In genomic region chr7:114087674-114088539, GRCh38 we compare ENCODE assay signal across 10 cellular contexts.
DNase-seq lines count a peak whose midpoint lies in the region; ATAC-seq, FAIRE-seq and TF ChIP-seq lines count a peak whose summit lies in the region.
"Had no signal": no experiment of that assay in that cellular context is flagged by ENCODE, and none has a peak within 500 bp of the region (broad histone marks: within the 10 kb centered on the region; RNA-seq: fewer than 3 reads in every experiment).

No MANE protein-coding gene starts in this region.

- intact Hi-C loops in uterus (cut with DNase I; ENCODE audit: low total_unique reads): no loop called here
- intact Hi-C loops in activated T-helper 2 cell treated with anti-CD3 and anti-CD28 coated beads, Interferon-gamma antibody, Interleukin-2, Interleukin-4, amounts not matched to agents 10 μg/mL and 5 μg/mL and 100 μg/mL, durations not matched to agents 14 hours and 24 hours and 36 hours (cut with micrococcal nuclease): loop anchor here (10.0 kb wide), 2 partner anchors 317 to 1387 kb away; no protein-coding TSS in a partner anchor

- H3K4me3 ChIP-seq in bronchial epithelial cell (ENCODE audit: low read depth, low read length) (peak overlapping the region; percentile 76), lung (peak overlapping the region; percentile 10), uterus (peak overlapping the region; percentile 59 to 71)

- DNase-seq in activated naive CD8-positive, alpha-beta T cell treated with anti-CD3 and anti-CD28 coated beads for 36 hours: no peak
- DNase-seq in bronchial epithelial cell (ENCODE audit: low read depth) (no peak), lung (ENCODE audit: low spot score) (no peak), uterus (peak in 1 of 2 donors; percentile 27)
- DNase-seq in activated effector memory CD4-positive, alpha-beta T cell treated with Interleukin-2 at 50 U/mL for 16 hours: no peak
- DNase-seq in activated T-helper 2 cell treated with anti-CD3 and anti-CD28 coated beads, Interferon-gamma antibody, Interleukin-2, Interleukin-4, amounts not matched to agents 10 μg/mL and 5 μg/mL and 100 μg/mL, durations not matched to agents 14 hours and 24 hours and 36 hours (ENCODE audit: low spot score): no peak
- DNase-seq: CD4-positive, CD25-positive, alpha-beta regulatory T cell; SIG-M5 had no signal

- FAIRE-seq in bronchial epithelial cell (lab: Jason Lieb, UNC): peak; percentile 73

- H3K4me3 Mint-ChIP-seq in activated naive CD8-positive, alpha-beta T cell: peak overlapping the region; percentile 46
- H3K4me3 Mint-ChIP-seq in activated naive CD8-positive, alpha-beta T cell treated with anti-CD3 and anti-CD28 coated beads for 36 hours: no peak overlapping the region
- H3K4me3 Mint-ChIP-seq in activated T-helper 2 cell treated with anti-CD3 and anti-CD28 coated beads, Interferon-gamma antibody, Interleukin-2, Interleukin-4, amounts not matched to agents 10 μg/mL and 5 μg/mL and 100 μg/mL, durations not matched to agents 14 hours and 24 hours and 36 hours (ENCODE audit: low read depth): no peak overlapping the region

- TF ChIP-seq CTCF in bronchial epithelial cell (IDR thresholded peaks at IDR 0.05; ENCODE audit: insufficient read depth, low read length, severe bottlenecking): no peak
- TF ChIP-seq CTCF in lung (IDR thresholded peaks at IDR 0.05; ENCODE audit: control extremely low read depth, extremely low read depth): no peak
- TF ChIP-seq CTCF in uterus (IDR thresholded peaks at IDR 0.05): no peak

- H3K9me3 ChIP-seq in lung (ENCODE audit: control insufficient read depth in 2 of 2, insufficient read depth in 1 of 2, low read length in 1 of 2) (peaks cover 0 to 3% of the 10 kb centered on the region in 2 donors), uterus (no peaks in the 10 kb centered on the region)

- H3K36me3 ChIP-seq in bronchial epithelial cell (ENCODE audit: control insufficient read depth, insufficient read depth, low read length): no peaks in the 10 kb centered on the region
- H3K36me3 ChIP-seq in lung (ENCODE audit: control insufficient read depth in 2 of 2, insufficient read depth in 2 of 2, low read length in 2 of 2): no peaks in the 10 kb centered on the region
- no peaks in the 10 kb centered on the region for H3K36me3 ChIP-seq in uterus

- H3K27ac Mint-ChIP-seq in activated naive CD8-positive, alpha-beta T cell: no peak overlapping the region
- no peak overlapping the region for H3K27ac Mint-ChIP-seq in activated naive CD8-positive, alpha-beta T cell treated with anti-CD3 and anti-CD28 coated beads for 36 hours
- no peak overlapping the region for H3K27ac Mint-ChIP-seq in activated T-helper 2 cell treated with anti-CD3 and anti-CD28 coated beads, Interferon-gamma antibody, Interleukin-2, Interleukin-4, amounts not matched to agents 10 μg/mL and 5 μg/mL and 100 μg/mL, durations not matched to agents 14 hours and 24 hours and 36 hours
- H3K27ac Mint-ChIP-seq: CD4-positive, CD25-positive, alpha-beta regulatory T cell had no signal

- ATAC-seq in lung (ENCODE audit: insufficient read depth, low FRiP score): no peak
- ATAC-seq in HG03469 (IDR thresholded peaks at IDR 0.05; ENCODE audit: unreplicated experiment): no peak

- H3K27me3 ChIP-seq in bronchial epithelial cell (ENCODE audit: control insufficient read depth, insufficient read depth, low read length) (peaks cover 2% of the 10 kb centered on the region), lung (ENCODE audit: control insufficient read depth, insufficient read depth) (peaks cover 4% of the 10 kb centered on the region), uterus (no peaks in the 10 kb centered on the region)

- WGBS in lung, 2 donors: 29 to 40% methylated on average over 23 to 31 of the region's 31 CpGs

- no peaks in the 10 kb centered on the region for H3K9me3 Mint-ChIP-seq in activated naive CD8-positive, alpha-beta T cell (ENCODE audit: low read depth)
- H3K9me3 Mint-ChIP-seq in activated naive CD8-positive, alpha-beta T cell treated with anti-CD3 and anti-CD28 coated beads for 36 hours: no peaks in the 10 kb centered on the region
- H3K9me3 Mint-ChIP-seq in activated T-helper 2 cell treated with anti-CD3 and anti-CD28 coated beads, Interferon-gamma antibody, Interleukin-2, Interleukin-4, amounts not matched to agents 10 μg/mL and 5 μg/mL and 100 μg/mL, durations not matched to agents 14 hours and 24 hours and 36 hours: no peaks in the 10 kb centered on the region

- H3K27me3 Mint-ChIP-seq in activated naive CD8-positive, alpha-beta T cell: peaks cover 36% of the 10 kb centered on the region
- H3K27me3 Mint-ChIP-seq in activated naive CD8-positive, alpha-beta T cell treated with anti-CD3 and anti-CD28 coated beads for 36 hours: peaks cover 59% of the 10 kb centered on the region
- peaks cover 67% of the 10 kb centered on the region for H3K27me3 Mint-ChIP-seq in activated T-helper 2 cell treated with anti-CD3 and anti-CD28 coated beads, Interferon-gamma antibody, Interleukin-2, Interleukin-4, amounts not matched to agents 10 μg/mL and 5 μg/mL and 100 μg/mL, durations not matched to agents 14 hours and 24 hours and 36 hours (ENCODE audit: low read depth)

- peak overlapping the region in 1 of 2 donors; percentile 60 for H3K27ac ChIP-seq in lung (ENCODE audit: low read depth in 1 of 2, low read length in 1 of 2)
- peak overlapping the region; percentile 90 to 97 for H3K27ac ChIP-seq in uterus

- H3K4me1 ChIP-seq in lung (ENCODE audit: control insufficient read depth in 2 of 2, insufficient read depth in 2 of 2, low read length in 2 of 2) (peaks cover 0 to 14% of the 10 kb centered on the region in 2 donors), uterus (no peaks in the 10 kb centered on the region)

- no peaks in the 10 kb centered on the region for H3K36me3 Mint-ChIP-seq in activated naive CD8-positive, alpha-beta T cell
- no peaks in the 10 kb centered on the region for H3K36me3 Mint-ChIP-seq in activated naive CD8-positive, alpha-beta T cell treated with anti-CD3 and anti-CD28 coated beads for 36 hours
- no peaks in the 10 kb centered on the region for H3K36me3 Mint-ChIP-seq in activated T-helper 2 cell treated with anti-CD3 and anti-CD28 coated beads, Interferon-gamma antibody, Interleukin-2, Interleukin-4, amounts not matched to agents 10 μg/mL and 5 μg/mL and 100 μg/mL, durations not matched to agents 14 hours and 24 hours and 36 hours (ENCODE audit: low read depth)
- H3K36me3 Mint-ChIP-seq: CD4-positive, CD25-positive, alpha-beta regulatory T cell had no signal

- peaks cover 32% of the 10 kb centered on the region for H3K4me1 Mint-ChIP-seq in activated naive CD8-positive, alpha-beta T cell (ENCODE audit: low read depth)
- peaks cover 33% of the 10 kb centered on the region for H3K4me1 Mint-ChIP-seq in activated naive CD8-positive, alpha-beta T cell treated with anti-CD3 and anti-CD28 coated beads for 36 hours
- peaks cover 32% of the 10 kb centered on the region for H3K4me1 Mint-ChIP-seq in activated T-helper 2 cell treated with anti-CD3 and anti-CD28 coated beads, Interferon-gamma antibody, Interleukin-2, Interleukin-4, amounts not matched to agents 10 μg/mL and 5 μg/mL and 100 μg/mL, durations not matched to agents 14 hours and 24 hours and 36 hours (ENCODE audit: low read depth)

- TF ChIP-seq POLR2A in uterus (IDR thresholded peaks at IDR 0.05): no peak

Comparison
In these comparisons a context has a peak if more than half of its experiments do, and no peak if none do; other contexts are left out.
1. H3K4me3 ChIP-seq: peak in every context shown above with its lines; median percentile 76 in bronchial epithelial cell; 65 in uterus; 10 in lung.